ENCODE assay signal across 8 cellular contexts in the genomic region with DNA sequence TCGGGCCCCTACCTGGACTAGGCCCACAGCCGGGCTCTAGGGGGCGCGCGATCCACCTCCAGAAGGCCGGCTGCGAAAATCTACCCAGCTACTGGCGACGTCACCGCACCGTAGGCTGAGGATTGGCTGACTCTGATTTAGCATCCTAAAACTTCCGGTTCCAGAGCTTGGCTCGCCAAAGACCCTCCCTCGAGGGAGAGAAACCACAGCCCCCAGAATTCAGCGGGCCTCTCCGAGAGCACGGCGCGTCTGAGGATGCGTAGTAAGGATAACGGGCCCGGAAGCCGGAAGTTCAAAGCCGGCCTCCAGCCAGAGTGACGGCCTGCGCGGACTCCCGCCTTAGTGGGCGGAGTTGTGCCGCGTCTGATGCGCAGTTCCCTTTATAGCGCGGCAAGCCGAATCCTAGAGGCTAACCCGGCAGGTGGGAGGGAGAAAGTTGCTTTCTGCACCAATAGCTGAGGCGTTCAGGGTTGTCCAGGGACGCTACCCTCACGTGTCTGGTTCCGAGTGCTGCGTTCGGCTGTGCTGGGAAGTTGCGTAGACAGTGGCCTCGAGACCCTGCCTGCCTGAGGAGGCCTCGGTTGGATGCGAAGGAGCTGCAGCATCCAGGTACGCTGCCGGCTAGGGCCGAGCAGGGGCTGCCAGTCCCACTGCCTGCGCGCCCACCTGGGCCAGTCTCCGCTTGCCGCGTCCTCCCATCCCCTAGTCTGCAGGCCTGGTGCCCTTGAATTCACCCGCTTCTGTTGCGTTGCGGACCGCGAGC. TPM values are rescaled to one million over a fixed set of nuclear protein-coding genes. Genes with fewer than 3 reads are reported as not detected.
DNase-seq lines count a peak whose midpoint lies in the region; TF ChIP-seq lines count a peak whose summit lies in the region.

A gene (plus strand): TSS at position 544 of the 763 bp plus-strand sequence. CDS start 7,808 bp downstream, outside the sequence.

- no peaks in the 10 kb centered on the region for H3K9me3 Mint-ChIP-seq in HFFc6
- no peaks in the 10 kb centered on the region for H3K9me3 Mint-ChIP-seq in activated naive CD4-positive, alpha-beta T cell treated with anti-CD3 and anti-CD28 coated beads, Interleukin-2, amount 50 U/mL, for 24 hours

- peaks cover 26% of the 10 kb centered on the region for H3K36me3 Mint-ChIP-seq in HFFc6 (ENCODE audit: low read depth)
- peaks cover 5% of the 10 kb centered on the region for H3K36me3 Mint-ChIP-seq in activated naive CD4-positive, alpha-beta T cell treated with anti-CD3 and anti-CD28 coated beads, Interleukin-2, amount 50 U/mL, for 24 hours

- peaks cover 43% of the 10 kb centered on the region for H3K79me2 ChIP-seq in SK-N-SH (ENCODE audit: insufficient read depth)

- TF ChIP-seq POLR2A in NB4 (IDR thresholded peaks at IDR 0.05; ENCODE audit: extremely low read depth, insufficient read length) (peak; percentile 92), testis (IDR thresholded peaks at IDR 0.05) (peak; percentile 66)

- peak within 1 kb of the TSS; percentile 100 for H3K4me3 ChIP-seq in GM06990 (replicated peaks; ENCODE audit: low read depth, low read length)
- peak within 1 kb of the TSS; percentile 96 for H3K4me3 ChIP-seq in NB4 (ENCODE audit: low read depth, low read length)
- H3K4me3 ChIP-seq in SK-N-SH (ENCODE audit: low read depth in 2 of 2, low read length in 1 of 2): peak within 1 kb of the TSS; percentile 67 to 99
- H3K4me3 ChIP-seq in testis: peak within 1 kb of the TSS; percentile 72 to 88

- no peak for TF ChIP-seq EP300 in SK-N-SH (IDR thresholded peaks at IDR 0.05; ENCODE audit: borderline replicate concordance in 1 of 2, low read depth in 1 of 2, low read length in 1 of 2)

- POLR2A ChIA-PET in SK-N-SH (lab: Yijun Ruan, JAX): interaction anchor here (0.5 to 3.4 kb wide), 20 partner anchors 8 to 370 kb away, joined by 3 to 27 read pairs (median 4); a partner anchor contains a TSS

- peaks cover 15% of the 10 kb centered on the region for H3F3A ChIP-seq in SK-N-SH (replicated peaks; ENCODE audit: insufficient read depth)

- H3K9ac ChIP-seq in SK-N-SH: peak within 1 kb of the TSS; percentile 79

- peaks cover 12% of the 10 kb centered on the region for H3K27me3 Mint-ChIP-seq in HFFc6 (ENCODE audit: insufficient read depth)
- H3K27me3 Mint-ChIP-seq in activated naive CD4-positive, alpha-beta T cell treated with anti-CD3 and anti-CD28 coated beads, Interleukin-2, amount 50 U/mL, for 24 hours: no peaks in the 10 kb centered on the region

- H3K4me2 ChIP-seq in SK-N-SH: peak within 1 kb of the TSS; percentile 87

- intact Hi-C loops in testis (cut with DNase I; ENCODE audit: low total_unique reads): no loop called here

- peak within 1 kb of the TSS; percentile 75 for H2AFZ ChIP-seq in SK-N-SH (ENCODE audit: low read depth)

- peak; percentile 98 for DNase-seq in GM06990 (ENCODE audit: extremely low read depth, insufficient read length)
- peak; percentile 99 for DNase-seq in HFFc6
- peak; percentile 100 for DNase-seq in NB4 (ENCODE audit: low read depth)
- peak; percentile 96 for DNase-seq in SK-N-SH
- DNase-seq in globus pallidus (ENCODE audit: low spot score): peak; percentile 100
- DNase-seq in occipital lobe (lab: John Stamatoyannopoulos, UW): peak; percentile 99
- peak; percentile 100 for DNase-seq in testis

- WGBS in SK-N-SH (ENCODE audit: low lambda C conversion rate): 1% methylated on average over 18 of the region's 59 CpGs
- 0% methylated on average over 46 to 56 of the region's 59 CpGs for WGBS in testis, 2 donors

- TF ChIP-seq CTCF in GM06990 (IDR thresholded peaks at IDR 0.05; ENCODE audit: insufficient read depth, low read length, poor library complexity, severe bottlenecking): peak; percentile 96
- peak; percentile 94 for TF ChIP-seq CTCF in HFFc6 (IDR thresholded peaks at IDR 0.05)
- TF ChIP-seq CTCF in NB4 (IDR thresholded peaks at IDR 0.05; ENCODE audit: low read depth, low read length): peak; percentile 87
- peak; percentile 98 for TF ChIP-seq CTCF in SK-N-SH (IDR thresholded peaks at IDR 0.05)
- peak; percentile 83 to 94 (median 91) for TF ChIP-seq CTCF in testis (IDR thresholded peaks at IDR 0.05)

- peaks cover 12 to 18% of the 10 kb centered on the region in 2 experiments; a peak in 2 of 4 replicates for H3K4me1 ChIP-seq in SK-N-SH (ENCODE audit: control insufficient read depth in 1 of 2, insufficient read depth in 2 of 2, low read depth in 1 of 2, low read length in 1 of 2)
- H3K4me1 ChIP-seq in testis: peaks cover 18% of the 10 kb centered on the region

- peak; percentile 49 for TF ChIP-seq RAD21 in SK-N-SH (IDR thresholded peaks at IDR 0.05; ENCODE audit: low read length)

- CTCF ChIA-PET in SK-N-SH (lab: Yijun Ruan, JAX): interaction anchor here (0.6 to 5.5 kb wide), 46 partner anchors 14 to 371 kb away, joined by 3 to 96 read pairs (median 5); a partner anchor contains a TSS

- peak within 1 kb of the TSS; percentile 100 for H3K27ac Mint-ChIP-seq in HFFc6
- peak within 1 kb of the TSS; percentile 99 for H3K27ac Mint-ChIP-seq in activated naive CD4-positive, alpha-beta T cell treated with anti-CD3 and anti-CD28 coated beads, Interleukin-2, amount 50 U/mL, for 24 hours

- H3K27me3 ChIP-seq in GM06990 (replicated peaks; ENCODE audit: control insufficient read depth, insufficient read depth, low read length): no peaks in the 10 kb centered on the region
- no peaks in the 10 kb centered on the region for H3K27me3 ChIP-seq in SK-N-SH (ENCODE audit: insufficient read depth)
- no peaks in the 10 kb centered on the region for H3K27me3 ChIP-seq in testis

- H3K9me2 ChIP-seq in SK-N-SH: no peaks in the 10 kb centered on the region

- H3K27ac ChIP-seq in SK-N-SH (ENCODE audit: low read depth in 2 of 2, low read length in 1 of 2): peak within 1 kb of the TSS; percentile 69 to 95
- H3K27ac ChIP-seq in testis: peak within 1 kb of the TSS; percentile 69 to 86

- H3K9me3 ChIP-seq in SK-N-SH: no peaks in the 10 kb centered on the region
- H3K9me3 ChIP-seq in testis: no peaks in the 10 kb centered on the region

- peaks cover 26% of the 10 kb centered on the region for H3K4me1 Mint-ChIP-seq in HFFc6 (ENCODE audit: low read depth)
- H3K4me1 Mint-ChIP-seq in activated naive CD4-positive, alpha-beta T cell treated with anti-CD3 and anti-CD28 coated beads, Interleukin-2, amount 50 U/mL, for 24 hours: peaks cover 39% of the 10 kb centered on the region

- 0 out of 2 replicates have a peak, but pooled peaks cover 2% of the 10 kb centered on the region for H3K36me3 ChIP-seq in GM06990 (ENCODE audit: control insufficient read depth, insufficient read depth, low read length)
- peaks cover 0 to 14% of the 10 kb centered on the region in 2 experiments for H3K36me3 ChIP-seq in SK-N-SH (replicated peaks in 1 of 2; ENCODE audit: control insufficient read depth in 1 of 2, insufficient read depth in 2 of 2, low read length in 1 of 2)
- H3K36me3 ChIP-seq in testis (ENCODE audit: low read depth, missing control alignments): no peaks in the 10 kb centered on the region

- peak within 1 kb of the TSS; percentile 100 for H3K4me3 Mint-ChIP-seq in HFFc6
- H3K4me3 Mint-ChIP-seq in activated naive CD4-positive, alpha-beta T cell treated with anti-CD3 and anti-CD28 coated beads, Interleukin-2, amount 50 U/mL, for 24 hours: peak within 1 kb of the TSS; percentile 98

- peaks cover 9% of the 10 kb centered on the region; the same call in 1 of the 2 replicates for H4K20me1 ChIP-seq in SK-N-SH (ENCODE audit: insufficient read depth)

TF ChIP-seq in SK-N-SH, 30 proteins besides CTCF, POLR2A, EP300 and RAD21 (continues in another document):
- peak; percentile 92 for TF ChIP-seq POLR2AphosphoS5 (IDR thresholded peaks at IDR 0.05; ENCODE audit: low read depth, low read length)
- no peak for TF ChIP-seq TCF12 (IDR thresholded peaks at IDR 0.05)
- TF ChIP-seq FOXM1 (IDR thresholded peaks at IDR 0.05; ENCODE audit: low read depth): no peak
- peak; percentile 85 for TF ChIP-seq NRF1 (IDR thresholded peaks at IDR 0.05; ENCODE audit: low read depth, low read length)
- TF ChIP-seq RXRA (IDR thresholded peaks at IDR 0.05; ENCODE audit: borderline replicate concordance, low read depth): no peak
- TF ChIP-seq MEF2A (IDR thresholded peaks at IDR 0.05; ENCODE audit: borderline replicate concordance, low read depth): no peak
- TF ChIP-seq ELF1 (IDR thresholded peaks at IDR 0.05): peak; percentile 94
- no peak for TF ChIP-seq TEAD4 (IDR thresholded peaks at IDR 0.05; ENCODE audit: borderline replicate concordance, insufficient read depth)
- no peak for TF ChIP-seq FOSL2 (IDR thresholded peaks at IDR 0.05; ENCODE audit: borderline replicate concordance, low read depth)
- TF ChIP-seq, protein P1, sequence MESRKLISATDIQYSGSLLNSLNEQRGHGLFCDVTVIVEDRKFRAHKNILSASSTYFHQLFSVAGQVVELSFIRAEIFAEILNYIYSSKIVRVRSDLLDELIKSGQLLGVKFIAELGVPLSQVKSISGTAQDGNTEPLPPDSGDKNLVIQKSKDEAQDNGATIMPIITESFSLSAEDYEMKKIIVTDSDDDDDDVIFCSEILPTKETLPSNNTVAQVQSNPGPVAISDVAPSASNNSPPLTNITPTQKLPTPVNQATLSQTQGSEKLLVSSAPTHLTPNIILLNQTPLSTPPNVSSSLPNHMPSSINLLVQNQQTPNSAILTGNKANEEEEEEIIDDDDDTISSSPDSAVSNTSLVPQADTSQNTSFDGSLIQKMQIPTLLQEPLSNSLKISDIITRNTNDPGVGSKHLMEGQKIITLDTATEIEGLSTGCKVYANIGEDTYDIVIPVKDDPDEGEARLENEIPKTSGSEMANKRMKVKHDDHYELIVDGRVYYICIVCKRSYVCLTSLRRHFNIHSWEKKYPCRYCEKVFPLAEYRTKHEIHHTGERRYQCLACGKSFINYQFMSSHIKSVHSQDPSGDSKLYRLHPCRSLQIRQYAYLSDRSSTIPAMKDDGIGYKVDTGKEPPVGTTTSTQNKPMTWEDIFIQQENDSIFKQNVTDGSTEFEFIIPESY (IDR thresholded peaks at IDR 0.05; ENCODE audit: borderline replicate concordance, low read depth): no peak
- TF ChIP-seq GATA2 (CRISPR knock-in tag; IDR thresholded peaks at IDR 0.05): no peak
- TF ChIP-seq JUND (IDR thresholded peaks at IDR 0.05): no peak
- TF ChIP-seq RFX5 (IDR thresholded peaks at IDR 0.05; ENCODE audit: low read length): peak; percentile 100

RNA-seq across cellular contexts. Expression of the gene that starts here (rescaled TPM):
- 10 to 100 TPM; 44.4 to 77.8 (median 53.4) TPM for total RNA-seq in HFFc6 (2021; fragmentation: NEBNext Ultra II Directional; extraction: Animal tissue kit (Norgen Biotek cat#: 25700))
- polyA plus RNA-seq in SK-N-SH (2012; rRNA removed) (204 and 218 TPM in 2 replicates), testis (ENCODE audit: insufficient read depth, low read depth, low replicate concordance) (50.2 TPM)
- polyA plus RNA-seq in SK-N-SH (2012; cell fraction: cytosol; rRNA removed): 212 and 214 TPM in 2 replicates
- 56.4 and 74.7 TPM in 2 replicates for polyA plus RNA-seq in SK-N-SH (2012; cell fraction: nucleus; rRNA removed)
- total RNA-seq in occipital lobe (11.1 TPM), testis (10 to 100 TPM; 38.7 to 54.9 TPM)

Comparison
In these comparisons a context has a peak if more than half of its experiments do, and no peak if none do; other contexts are left out.
1. Peak in every context shown above with its lines: DNase-seq, H3K4me3 ChIP-seq and H3K27ac ChIP-seq.